8 cellular contexts compared by ENCODE assay signal in genomic region chr1:52702886-52703787, GRCh38. TPM values are rescaled to one million over a fixed set of nuclear protein-coding genes. Genes with fewer than 3 reads are reported as not detected.
A peak's percentile ranks its signal among the peaks of the same experiment; 100 is the strongest.
DNase-seq lines count a peak whose midpoint lies in the region; ATAC-seq and FAIRE-seq lines count a peak whose summit lies in the region.

No MANE protein-coding gene starts in this region.

- DNase-seq in ACHN: peak; percentile 93
- peak; percentile 49 for DNase-seq in NK-92 (lab: John Stamatoyannopoulos, UW; ENCODE audit: unreplicated experiment)
- DNase-seq in activated CD8-positive, alpha-beta memory T cell treated with anti-CD3 and anti-CD28 coated beads, Interleukin-2, amount 50 U/mL, for 4 hours: peak; percentile 72
- peak; percentile 98 for DNase-seq in mesendoderm
- DNase-seq in stimulated activated CD8-positive, alpha-beta memory T cell treated with anti-CD3 and anti-CD28 coated beads, Interleukin-12 subunit alpha, Interleukin-12 subunit beta, amount 100 ng/mL, for 24 hours (ENCODE audit: extremely low read depth): peak; percentile 57

- H3K4me2 ChIP-seq in mesendoderm (ENCODE audit: low read length): peak overlapping the region; percentile 99

- no peak overlapping the region for H2AK5ac ChIP-seq in mesendoderm (ENCODE audit: low read length)

- H3K56ac ChIP-seq in mesendoderm (ENCODE audit: low read length): peak overlapping the region; percentile 90

- peak overlapping the region; percentile 57 for H3K4me3 ChIP-seq in mesendoderm (ENCODE audit: low read length)

- H4K8ac ChIP-seq in mesendoderm (ENCODE audit: low read depth, low read length): no peak overlapping the region

- in situ Hi-C loops in ACHN (cut with HindIII; ENCODE audit: low pct_ligation_motif_present, low pct_unique_long_range_greater_than_20kb, low sequenced_read_pairs): no loop called here

- no peaks in the 10 kb centered on the region for H3K4me1 ChIP-seq in mesendoderm (ENCODE audit: control insufficient read depth, low read depth, low read length)

- no peak overlapping the region for H3K23ac ChIP-seq in mesendoderm (ENCODE audit: low read length)

- H3K18ac ChIP-seq in mesendoderm (ENCODE audit: low read length): no peak overlapping the region

- no peaks in the 10 kb centered on the region for H3K27me3 ChIP-seq in mesendoderm (ENCODE audit: insufficient read depth, low read length, poor library complexity)

- peak; percentile 91 for ATAC-seq in GM19035 (IDR thresholded peaks at IDR 0.05; ENCODE audit: unreplicated experiment)
- ATAC-seq in HG03378 (IDR thresholded peaks at IDR 0.05; ENCODE audit: unreplicated experiment): peak; percentile 91

- peak overlapping the region; percentile 76 for H3K9ac ChIP-seq in mesendoderm (ENCODE audit: low read length)

- no peak overlapping the region for H2BK5ac ChIP-seq in mesendoderm (ENCODE audit: low read length)

- H3K27ac ChIP-seq in mesendoderm (ENCODE audit: low read depth, low read length): no peak overlapping the region

- H3K79me1 ChIP-seq in mesendoderm (ENCODE audit: low read length): no peaks in the 10 kb centered on the region

- no CpG with 5 or more reads among the region's 35 CpGs for WGBS in mesendoderm (ENCODE audit: extremely low coverage, insufficient coverage, low lambda C conversion rate)

- no peaks in the 10 kb centered on the region for H3K36me3 ChIP-seq in mesendoderm (ENCODE audit: control insufficient read depth, insufficient read depth, low read length)

- H4K5ac ChIP-seq in mesendoderm (ENCODE audit: low read length): no peak overlapping the region

- FAIRE-seq in endometrium (lab: Jason Lieb, UNC): peak; percentile 18

- no peak overlapping the region for H3K4ac ChIP-seq in mesendoderm (ENCODE audit: low read depth, low read length)

- no peak overlapping the region for H2BK120ac ChIP-seq in mesendoderm (ENCODE audit: low read depth, low read length)

- no peak overlapping the region for H2BK15ac ChIP-seq in mesendoderm (replicated peaks; ENCODE audit: low read depth)

- H3K79me2 ChIP-seq in mesendoderm (ENCODE audit: control insufficient read depth, insufficient read depth, low read length): no peaks in the 10 kb centered on the region

RNA-seq across cellular contexts. Expression of gene COA7, which starts 5.0 kb away (rescaled TPM):
- 21.1 TPM for polyA plus RNA-seq in mesendoderm (2013, experiment 1 of 2)
- 22.1 TPM for polyA plus RNA-seq in mesendoderm (2013, experiment 2 of 2)

RNA-seq across cellular contexts. Expression of gene ZYG11B, which starts 23.1 kb away (rescaled TPM):
- 8.4 TPM for polyA plus RNA-seq in mesendoderm (2013, experiment 1 of 2)
- 8.4 TPM for polyA plus RNA-seq in mesendoderm (2013, experiment 2 of 2)
